Comparison of ENCODE assay signal across 1 cellular context in the genomic region with DNA sequence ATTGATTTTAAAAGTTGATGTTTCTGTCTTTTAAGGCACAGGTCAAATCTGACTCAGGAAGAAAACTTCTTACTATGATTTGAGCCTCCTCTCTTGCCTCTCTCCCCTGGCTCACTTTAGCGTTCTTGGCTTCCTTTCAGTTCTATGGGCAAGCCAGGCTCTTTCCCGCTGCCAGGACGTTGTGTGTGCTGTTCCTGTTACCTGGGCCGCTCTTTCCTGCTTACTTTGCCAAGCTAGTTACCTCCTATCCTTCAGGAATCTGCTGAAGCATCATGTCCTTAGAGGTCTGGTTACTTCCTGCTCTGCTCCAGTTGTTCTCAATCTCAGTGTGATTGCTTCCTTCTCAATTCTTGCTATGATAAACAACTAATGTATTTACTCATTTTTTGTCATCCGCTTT.
TF ChIP-seq lines count a peak whose summit lies in the region.

No MANE protein-coding gene starts in this region.

TF ChIP-seq in H1, 55 proteins besides CTCF, POLR2A, EP300 and RAD21 (continued from another document):
- TF ChIP-seq ATF2 (IDR thresholded peaks at IDR 0.05; ENCODE audit: low read length) (no peak), EGR1 (IDR thresholded peaks at IDR 0.05; ENCODE audit: borderline replicate concordance, low read depth, low read length) (no peak), MAX (IDR thresholded peaks at IDR 0.05) (no peak), TAF1 (IDR thresholded peaks at IDR 0.05; ENCODE audit: low read depth, low read length) (no peak), KDM1A (IDR thresholded peaks at IDR 0.05; ENCODE audit: borderline replicate concordance, low read length) (no peak), SP1 (IDR thresholded peaks at IDR 0.05; ENCODE audit: low read depth, low read length) (no peak), BCL11A (IDR thresholded peaks at IDR 0.05; ENCODE audit: low read depth in 2 of 2, low read length in 2 of 2) (no peak), RNF2 (IDR thresholded peaks at IDR 0.05; ENCODE audit: borderline replicate concordance, low read depth, low read length, missing control alignments, poor library complexity, severe bottlenecking) (no peak), POLR2AphosphoS5 (IDR thresholded peaks at IDR 0.05; ENCODE audit: low read depth, low read length) (no peak)
- TF ChIP-seq, protein P1, sequence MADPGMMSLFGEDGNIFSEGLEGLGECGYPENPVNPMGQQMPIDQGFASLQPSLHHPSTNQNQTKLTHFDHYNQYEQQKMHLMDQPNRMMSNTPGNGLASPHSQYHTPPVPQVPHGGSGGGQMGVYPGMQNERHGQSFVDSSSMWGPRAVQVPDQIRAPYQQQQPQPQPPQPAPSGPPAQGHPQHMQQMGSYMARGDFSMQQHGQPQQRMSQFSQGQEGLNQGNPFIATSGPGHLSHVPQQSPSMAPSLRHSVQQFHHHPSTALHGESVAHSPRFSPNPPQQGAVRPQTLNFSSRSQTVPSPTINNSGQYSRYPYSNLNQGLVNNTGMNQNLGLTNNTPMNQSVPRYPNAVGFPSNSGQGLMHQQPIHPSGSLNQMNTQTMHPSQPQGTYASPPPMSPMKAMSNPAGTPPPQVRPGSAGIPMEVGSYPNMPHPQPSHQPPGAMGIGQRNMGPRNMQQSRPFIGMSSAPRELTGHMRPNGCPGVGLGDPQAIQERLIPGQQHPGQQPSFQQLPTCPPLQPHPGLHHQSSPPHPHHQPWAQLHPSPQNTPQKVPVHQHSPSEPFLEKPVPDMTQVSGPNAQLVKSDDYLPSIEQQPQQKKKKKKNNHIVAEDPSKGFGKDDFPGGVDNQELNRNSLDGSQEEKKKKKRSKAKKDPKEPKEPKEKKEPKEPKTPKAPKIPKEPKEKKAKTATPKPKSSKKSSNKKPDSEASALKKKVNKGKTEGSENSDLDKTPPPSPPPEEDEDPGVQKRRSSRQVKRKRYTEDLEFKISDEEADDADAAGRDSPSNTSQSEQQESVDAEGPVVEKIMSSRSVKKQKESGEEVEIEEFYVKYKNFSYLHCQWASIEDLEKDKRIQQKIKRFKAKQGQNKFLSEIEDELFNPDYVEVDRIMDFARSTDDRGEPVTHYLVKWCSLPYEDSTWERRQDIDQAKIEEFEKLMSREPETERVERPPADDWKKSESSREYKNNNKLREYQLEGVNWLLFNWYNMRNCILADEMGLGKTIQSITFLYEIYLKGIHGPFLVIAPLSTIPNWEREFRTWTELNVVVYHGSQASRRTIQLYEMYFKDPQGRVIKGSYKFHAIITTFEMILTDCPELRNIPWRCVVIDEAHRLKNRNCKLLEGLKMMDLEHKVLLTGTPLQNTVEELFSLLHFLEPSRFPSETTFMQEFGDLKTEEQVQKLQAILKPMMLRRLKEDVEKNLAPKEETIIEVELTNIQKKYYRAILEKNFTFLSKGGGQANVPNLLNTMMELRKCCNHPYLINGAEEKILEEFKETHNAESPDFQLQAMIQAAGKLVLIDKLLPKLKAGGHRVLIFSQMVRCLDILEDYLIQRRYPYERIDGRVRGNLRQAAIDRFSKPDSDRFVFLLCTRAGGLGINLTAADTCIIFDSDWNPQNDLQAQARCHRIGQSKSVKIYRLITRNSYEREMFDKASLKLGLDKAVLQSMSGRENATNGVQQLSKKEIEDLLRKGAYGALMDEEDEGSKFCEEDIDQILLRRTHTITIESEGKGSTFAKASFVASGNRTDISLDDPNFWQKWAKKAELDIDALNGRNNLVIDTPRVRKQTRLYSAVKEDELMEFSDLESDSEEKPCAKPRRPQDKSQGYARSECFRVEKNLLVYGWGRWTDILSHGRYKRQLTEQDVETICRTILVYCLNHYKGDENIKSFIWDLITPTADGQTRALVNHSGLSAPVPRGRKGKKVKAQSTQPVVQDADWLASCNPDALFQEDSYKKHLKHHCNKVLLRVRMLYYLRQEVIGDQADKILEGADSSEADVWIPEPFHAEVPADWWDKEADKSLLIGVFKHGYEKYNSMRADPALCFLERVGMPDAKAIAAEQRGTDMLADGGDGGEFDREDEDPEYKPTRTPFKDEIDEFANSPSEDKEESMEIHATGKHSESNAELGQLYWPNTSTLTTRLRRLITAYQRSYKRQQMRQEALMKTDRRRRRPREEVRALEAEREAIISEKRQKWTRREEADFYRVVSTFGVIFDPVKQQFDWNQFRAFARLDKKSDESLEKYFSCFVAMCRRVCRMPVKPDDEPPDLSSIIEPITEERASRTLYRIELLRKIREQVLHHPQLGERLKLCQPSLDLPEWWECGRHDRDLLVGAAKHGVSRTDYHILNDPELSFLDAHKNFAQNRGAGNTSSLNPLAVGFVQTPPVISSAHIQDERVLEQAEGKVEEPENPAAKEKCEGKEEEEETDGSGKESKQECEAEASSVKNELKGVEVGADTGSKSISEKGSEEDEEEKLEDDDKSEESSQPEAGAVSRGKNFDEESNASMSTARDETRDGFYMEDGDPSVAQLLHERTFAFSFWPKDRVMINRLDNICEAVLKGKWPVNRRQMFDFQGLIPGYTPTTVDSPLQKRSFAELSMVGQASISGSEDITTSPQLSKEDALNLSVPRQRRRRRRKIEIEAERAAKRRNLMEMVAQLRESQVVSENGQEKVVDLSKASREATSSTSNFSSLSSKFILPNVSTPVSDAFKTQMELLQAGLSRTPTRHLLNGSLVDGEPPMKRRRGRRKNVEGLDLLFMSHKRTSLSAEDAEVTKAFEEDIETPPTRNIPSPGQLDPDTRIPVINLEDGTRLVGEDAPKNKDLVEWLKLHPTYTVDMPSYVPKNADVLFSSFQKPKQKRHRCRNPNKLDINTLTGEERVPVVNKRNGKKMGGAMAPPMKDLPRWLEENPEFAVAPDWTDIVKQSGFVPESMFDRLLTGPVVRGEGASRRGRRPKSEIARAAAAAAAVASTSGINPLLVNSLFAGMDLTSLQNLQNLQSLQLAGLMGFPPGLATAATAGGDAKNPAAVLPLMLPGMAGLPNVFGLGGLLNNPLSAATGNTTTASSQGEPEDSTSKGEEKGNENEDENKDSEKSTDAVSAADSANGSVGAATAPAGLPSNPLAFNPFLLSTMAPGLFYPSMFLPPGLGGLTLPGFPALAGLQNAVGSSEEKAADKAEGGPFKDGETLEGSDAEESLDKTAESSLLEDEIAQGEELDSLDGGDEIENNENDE (IDR thresholded peaks at IDR 0.05; ENCODE audit: insufficient replicate concordance, low read length): no peak
